ENCODE assay signal across 12 cellular contexts in the genomic region with DNA sequence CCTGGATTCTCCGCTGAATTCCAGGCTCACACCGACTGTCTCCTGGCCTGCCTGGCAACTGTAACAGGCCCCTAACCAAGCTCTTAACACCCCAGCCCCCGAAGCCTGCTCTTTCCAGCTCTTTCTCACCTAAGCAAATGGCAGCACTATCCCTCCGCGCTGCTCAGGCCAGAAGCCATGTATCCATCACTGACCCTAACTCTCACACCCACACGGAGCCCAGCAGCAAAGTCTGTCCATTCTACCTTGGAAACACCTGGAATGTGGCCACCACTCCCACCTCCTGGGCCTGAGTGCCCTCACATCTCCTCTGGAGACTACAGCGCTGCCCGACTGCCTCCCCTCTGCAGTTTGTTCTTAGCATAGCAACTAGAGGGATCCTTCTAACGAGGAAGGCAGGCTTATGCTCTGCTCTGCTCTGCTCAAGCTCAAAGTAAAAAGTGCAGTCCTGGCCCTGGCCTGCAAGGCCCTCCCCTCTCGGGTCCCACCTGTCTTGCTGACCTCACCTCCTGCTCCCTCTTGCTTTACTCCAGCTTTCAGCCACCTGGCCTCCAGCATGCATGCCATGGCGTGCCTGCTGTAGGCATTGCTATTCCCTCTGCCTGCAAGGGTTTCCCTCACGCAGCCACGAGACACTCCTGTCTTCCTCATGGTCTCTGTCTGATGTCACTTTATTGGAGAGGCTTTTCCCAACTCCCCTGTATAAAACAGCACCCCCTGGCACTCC. TPM values are rescaled to one million over a fixed set of nuclear protein-coding genes. Genes with fewer than 3 reads are reported as not detected.
A peak's percentile ranks its signal among the peaks of the same experiment; 100 is the strongest.
DNase-seq lines count a peak whose midpoint lies in the region; ATAC-seq, FAIRE-seq and TF ChIP-seq lines count a peak whose summit lies in the region.
"Had no signal": no experiment of that assay in that cellular context is flagged by ENCODE, and none has a peak within 500 bp of the region (broad histone marks: within the 10 kb centered on the region; RNA-seq: fewer than 3 reads in every experiment).

No MANE protein-coding gene starts in this region.

- H3K27me3 ChIP-seq in GM23338 (ENCODE audit: insufficient read depth) (no peaks in the 10 kb centered on the region), MM.1S (replicated peaks; ENCODE audit: insufficient read depth, low read length) (no peaks in the 10 kb centered on the region), bronchial epithelial cell (ENCODE audit: control insufficient read depth, insufficient read depth, low read length) (no peaks in the 10 kb centered on the region), upper lobe of right lung (no peaks in the 10 kb centered on the region)

- H3F3A ChIP-seq in GM23338 (replicated peaks; ENCODE audit: low read depth): peaks cover 18% of the 10 kb centered on the region
- peaks cover 40% of the 10 kb centered on the region for H3F3A ChIP-seq in MM.1S (ENCODE audit: insufficient read depth, low read length)

- ATAC-seq in GM23338 (peak; percentile 68), upper lobe of right lung (no peak)

- H3K4me3 Mint-ChIP-seq in GM23338 (no peak overlapping the region; the same call in 2 of the 3 replicates), nephron progenitor cell (peak overlapping the region; percentile 33)
- H3K4me3 Mint-ChIP-seq: mesothelial cell of epicardium had no signal

- intact Hi-C loops in upper lobe of right lung (cut with DNase I): loop anchor here (5.0 to 10.0 kb wide), 2 partner anchors 78 to 250 kb away; no protein-coding TSS in a partner anchor

- H3K4me2 ChIP-seq in GM23338: peak overlapping the region; percentile 55
- peak overlapping the region; percentile 51 for H3K4me2 ChIP-seq in MM.1S (ENCODE audit: low read depth, low read length)

- peak overlapping the region; percentile 84 for H2AFZ ChIP-seq in GM23338
- H2AFZ ChIP-seq in MM.1S (ENCODE audit: low read length): peak overlapping the region; percentile 16; the same call in 1 of the 2 replicates

- H3K79me2 ChIP-seq in GM23338 (replicated peaks; ENCODE audit: insufficient read depth) (no peaks in the 10 kb centered on the region), MM.1S (ENCODE audit: low read length) (peaks cover 30% of the 10 kb centered on the region)

- H3K4me1 ChIP-seq in GM23338 (ENCODE audit: insufficient read depth): peaks cover 33% of the 10 kb centered on the region
- peaks cover 56% of the 10 kb centered on the region for H3K4me1 ChIP-seq in MM.1S (ENCODE audit: low read length)
- peaks cover 2% of the 10 kb centered on the region for H3K4me1 ChIP-seq in upper lobe of right lung

- H3K9me2 ChIP-seq in GM23338 (ENCODE audit: insufficient read depth) (no peaks in the 10 kb centered on the region), MM.1S (replicated peaks; ENCODE audit: insufficient read depth, low read length) (no peaks in the 10 kb centered on the region)

- FAIRE-seq in bronchial epithelial cell (lab: Jason Lieb, UNC): peak; percentile 40
- FAIRE-seq: GM19239 had no signal

- peak overlapping the region; percentile 52 for H3K9ac ChIP-seq in MM.1S (ENCODE audit: low read length)

- peak overlapping the region; percentile 60 for H3K27ac Mint-ChIP-seq in GM23338
- peak overlapping the region; percentile 66 for H3K27ac Mint-ChIP-seq in nephron progenitor cell
- H3K27ac Mint-ChIP-seq: mesothelial cell of epicardium had no signal

- H3K27me3 Mint-ChIP-seq in GM23338 (ENCODE audit: insufficient read depth, low read depth, poor library complexity) (peaks cover 9% of the 10 kb centered on the region), nephron progenitor cell (ENCODE audit: low read depth, poor library complexity) (peaks cover 10% of the 10 kb centered on the region)

- no peak overlapping the region for H3K4me3 ChIP-seq in GM23338
- H3K4me3 ChIP-seq in MM.1S (ENCODE audit: low read length): no peak overlapping the region; the same call in 1 of the 2 replicates
- H3K4me3 ChIP-seq in bronchial epithelial cell (ENCODE audit: low read depth, low read length): no peak overlapping the region
- no peak overlapping the region for H3K4me3 ChIP-seq in upper lobe of right lung

- no peaks in the 10 kb centered on the region for H3K36me3 ChIP-seq in GM23338 (ENCODE audit: insufficient read depth)
- H3K36me3 ChIP-seq in MM.1S (replicated peaks; ENCODE audit: insufficient read depth, low read length): no peaks in the 10 kb centered on the region
- H3K36me3 ChIP-seq in bronchial epithelial cell (ENCODE audit: control insufficient read depth, insufficient read depth, low read length): no peaks in the 10 kb centered on the region
- H3K36me3 ChIP-seq in upper lobe of right lung: no peaks in the 10 kb centered on the region

- H3K9me3 Mint-ChIP-seq in GM23338 (no peaks in the 10 kb centered on the region), nephron progenitor cell (no peaks in the 10 kb centered on the region)
- H3K9me3 Mint-ChIP-seq: mesothelial cell of epicardium had no signal

- H3K27ac ChIP-seq in GM23338 (ENCODE audit: low read depth): peak overlapping the region; percentile 84
- H3K27ac ChIP-seq in MM.1S (ENCODE audit: low read length): peak overlapping the region; percentile 89
- H3K27ac ChIP-seq in upper lobe of right lung: no peak overlapping the region

- TF ChIP-seq CTCF in GM23338 (conservative IDR thresholded peaks at IDR 0.05; ENCODE audit: low read depth in 2 of 2) (peak; percentile 25 to 49; a peak in 3 of 4 replicates), MM.1S (IDR thresholded peaks at IDR 0.05; ENCODE audit: low read length) (peak; percentile 37), bronchial epithelial cell (IDR thresholded peaks at IDR 0.05; ENCODE audit: insufficient read depth, low read length, severe bottlenecking) (no peak), nephron progenitor cell (IDR thresholded peaks at IDR 0.05) (no peak), upper lobe of right lung (IDR thresholded peaks at IDR 0.05) (no peak)

- H3K9me3 ChIP-seq in MM.1S (replicated peaks; ENCODE audit: insufficient read depth, low read length) (no peaks in the 10 kb centered on the region), upper lobe of right lung (no peaks in the 10 kb centered on the region)

- H3K4me1 Mint-ChIP-seq in GM23338 (peaks cover 34% of the 10 kb centered on the region), nephron progenitor cell (peaks cover 33% of the 10 kb centered on the region)

- H4K20me1 ChIP-seq in GM23338 (replicated peaks; ENCODE audit: insufficient read depth): no peaks in the 10 kb centered on the region
- no peaks in the 10 kb centered on the region for H4K20me1 ChIP-seq in MM.1S (ENCODE audit: insufficient read depth, low read length)

- DNase-seq in GM23338 (ENCODE audit: low spot score) (peak; percentile 76), MM.1S (peak; percentile 87), bronchial epithelial cell (ENCODE audit: low read depth) (peak; percentile 86), nephron progenitor cell (no peak), SIG-M5 treated with dmso at 0.1 percent for 504 hours (lab: John Stamatoyannopoulos, UW; ENCODE audit: unreplicated experiment) (no peak), upper lobe of right lung (no peak)
- no peak for DNase-seq in stimulated activated CD4-positive, alpha-beta T cell treated with anti-CD3 and anti-CD28 coated beads, Interleukin-1b, Interleukin-23, amount 100 ng/mL, for 48 hours
- DNase-seq in effector CD4-positive, alpha-beta T cell: no peak
- DNase-seq: Calu3, NCI-H2029 treated with DMSO at 0.1 percent for 48 hours had no signal

- H3K36me3 Mint-ChIP-seq in GM23338 (ENCODE audit: low read depth): no peaks in the 10 kb centered on the region; the same call in 2 of the 3 replicates
- no peaks in the 10 kb centered on the region for H3K36me3 Mint-ChIP-seq in nephron progenitor cell (ENCODE audit: low read depth)
- H3K36me3 Mint-ChIP-seq: mesothelial cell of epicardium had no signal

TF ChIP-seq in GM23338, 12 proteins besides CTCF, POLR2A, EP300 and RAD21 (continues in another document):
- TF ChIP-seq EZH2phosphoT487 (IDR thresholded peaks at IDR 0.05; ENCODE audit: unreplicated experiment): no peak
- TF ChIP-seq, protein P1, sequence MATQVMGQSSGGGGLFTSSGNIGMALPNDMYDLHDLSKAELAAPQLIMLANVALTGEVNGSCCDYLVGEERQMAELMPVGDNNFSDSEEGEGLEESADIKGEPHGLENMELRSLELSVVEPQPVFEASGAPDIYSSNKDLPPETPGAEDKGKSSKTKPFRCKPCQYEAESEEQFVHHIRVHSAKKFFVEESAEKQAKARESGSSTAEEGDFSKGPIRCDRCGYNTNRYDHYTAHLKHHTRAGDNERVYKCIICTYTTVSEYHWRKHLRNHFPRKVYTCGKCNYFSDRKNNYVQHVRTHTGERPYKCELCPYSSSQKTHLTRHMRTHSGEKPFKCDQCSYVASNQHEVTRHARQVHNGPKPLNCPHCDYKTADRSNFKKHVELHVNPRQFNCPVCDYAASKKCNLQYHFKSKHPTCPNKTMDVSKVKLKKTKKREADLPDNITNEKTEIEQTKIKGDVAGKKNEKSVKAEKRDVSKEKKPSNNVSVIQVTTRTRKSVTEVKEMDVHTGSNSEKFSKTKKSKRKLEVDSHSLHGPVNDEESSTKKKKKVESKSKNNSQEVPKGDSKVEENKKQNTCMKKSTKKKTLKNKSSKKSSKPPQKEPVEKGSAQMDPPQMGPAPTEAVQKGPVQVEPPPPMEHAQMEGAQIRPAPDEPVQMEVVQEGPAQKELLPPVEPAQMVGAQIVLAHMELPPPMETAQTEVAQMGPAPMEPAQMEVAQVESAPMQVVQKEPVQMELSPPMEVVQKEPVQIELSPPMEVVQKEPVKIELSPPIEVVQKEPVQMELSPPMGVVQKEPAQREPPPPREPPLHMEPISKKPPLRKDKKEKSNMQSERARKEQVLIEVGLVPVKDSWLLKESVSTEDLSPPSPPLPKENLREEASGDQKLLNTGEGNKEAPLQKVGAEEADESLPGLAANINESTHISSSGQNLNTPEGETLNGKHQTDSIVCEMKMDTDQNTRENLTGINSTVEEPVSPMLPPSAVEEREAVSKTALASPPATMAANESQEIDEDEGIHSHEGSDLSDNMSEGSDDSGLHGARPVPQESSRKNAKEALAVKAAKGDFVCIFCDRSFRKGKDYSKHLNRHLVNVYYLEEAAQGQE (IDR thresholded peaks at IDR 0.05; ENCODE audit: unreplicated experiment): no peak
- no peak for TF ChIP-seq STAT1 (IDR thresholded peaks at IDR 0.05; ENCODE audit: unreplicated experiment)
- TF ChIP-seq NANOG (IDR thresholded peaks at IDR 0.05; ENCODE audit: borderline replicate concordance): no peak
- no peak for TF ChIP-seq JUNB (IDR thresholded peaks at IDR 0.05; ENCODE audit: unreplicated experiment)

RNA-seq across cellular contexts. Expression of a gene that starts 27.2 kb away (rescaled TPM):
- 82.0 and 82.4 TPM in 2 replicates for total RNA-seq in GM23338 (2014; rRNA removed; shearing (Covaris generic))
- polyA plus RNA-seq in GM23338 (2016; fragmentation: Nextera tagmentation; extraction: Ambion mirVana): 11.6 and 13.0 TPM in 2 replicates
- total RNA-seq in bronchial epithelial cell (73.5 and 94.2 TPM in 2 replicates), upper lobe of right lung (42.3 TPM)

Comparison
In these comparisons a context has a peak if more than half of its experiments do, and no peak if none do; other contexts are left out.
1. DNase-seq: peak in GM23338 (single experiment), MM.1S (single experiment) and bronchial epithelial cell (single experiment); none in nephron progenitor cell (single experiment), SIG-M5 treated with dmso at 0.1 percent for 504 hours (single experiment), upper lobe of right lung (single experiment), stimulated activated CD4-positive, alpha-beta T cell treated with anti-CD3 and anti-CD28 coated beads, Interleukin-1b, Interleukin-23, amount 100 ng/mL, for 48 hours (single experiment) and effector CD4-positive, alpha-beta T cell (single experiment).
2. CTCF ChIP-seq: peak in GM23338 (2 of 2) and MM.1S (single experiment); none in bronchial epithelial cell (single experiment), nephron progenitor cell (single experiment) and upper lobe of right lung (single experiment).